In the genomic region with DNA sequence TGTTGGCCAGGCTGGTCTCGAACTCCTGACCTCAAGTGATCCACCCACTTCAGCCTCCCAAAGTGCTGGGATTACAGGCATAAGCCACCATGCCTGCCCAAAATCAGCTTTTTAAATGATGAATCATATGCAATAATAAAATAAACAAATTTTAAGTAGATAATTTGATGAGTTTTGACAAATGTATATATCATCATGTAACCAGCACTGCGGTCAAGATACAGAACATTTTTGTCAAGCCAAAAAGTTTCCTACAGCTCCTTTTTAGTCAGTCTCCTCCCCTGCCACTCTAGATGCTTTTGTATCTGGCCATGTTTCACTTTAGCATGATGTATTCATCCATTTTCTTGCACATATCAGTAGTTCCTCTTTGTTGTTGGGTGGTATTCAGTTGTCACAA, we compare ENCODE assay signal across 2 cellular contexts.
A peak's percentile ranks its signal among the peaks of the same experiment; 100 is the strongest.
TF ChIP-seq lines count a peak whose summit lies in the region.

No MANE protein-coding gene starts in this region.

TF ChIP-seq in SK-N-SH treated with all-trans-retinoic acid at 6 μM for 48 hours, 23 proteins besides CTCF, POLR2A, EP300 and RAD21:
- TF ChIP-seq, protein P1, sequence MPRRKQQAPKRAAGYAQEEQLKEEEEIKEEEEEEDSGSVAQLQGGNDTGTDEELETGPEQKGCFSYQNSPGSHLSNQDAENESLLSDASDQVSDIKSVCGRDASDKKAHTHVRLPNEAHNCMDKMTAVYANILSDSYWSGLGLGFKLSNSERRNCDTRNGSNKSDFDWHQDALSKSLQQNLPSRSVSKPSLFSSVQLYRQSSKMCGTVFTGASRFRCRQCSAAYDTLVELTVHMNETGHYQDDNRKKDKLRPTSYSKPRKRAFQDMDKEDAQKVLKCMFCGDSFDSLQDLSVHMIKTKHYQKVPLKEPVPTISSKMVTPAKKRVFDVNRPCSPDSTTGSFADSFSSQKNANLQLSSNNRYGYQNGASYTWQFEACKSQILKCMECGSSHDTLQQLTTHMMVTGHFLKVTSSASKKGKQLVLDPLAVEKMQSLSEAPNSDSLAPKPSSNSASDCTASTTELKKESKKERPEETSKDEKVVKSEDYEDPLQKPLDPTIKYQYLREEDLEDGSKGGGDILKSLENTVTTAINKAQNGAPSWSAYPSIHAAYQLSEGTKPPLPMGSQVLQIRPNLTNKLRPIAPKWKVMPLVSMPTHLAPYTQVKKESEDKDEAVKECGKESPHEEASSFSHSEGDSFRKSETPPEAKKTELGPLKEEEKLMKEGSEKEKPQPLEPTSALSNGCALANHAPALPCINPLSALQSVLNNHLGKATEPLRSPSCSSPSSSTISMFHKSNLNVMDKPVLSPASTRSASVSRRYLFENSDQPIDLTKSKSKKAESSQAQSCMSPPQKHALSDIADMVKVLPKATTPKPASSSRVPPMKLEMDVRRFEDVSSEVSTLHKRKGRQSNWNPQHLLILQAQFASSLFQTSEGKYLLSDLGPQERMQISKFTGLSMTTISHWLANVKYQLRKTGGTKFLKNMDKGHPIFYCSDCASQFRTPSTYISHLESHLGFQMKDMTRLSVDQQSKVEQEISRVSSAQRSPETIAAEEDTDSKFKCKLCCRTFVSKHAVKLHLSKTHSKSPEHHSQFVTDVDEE (CRISPR knock-in tag; IDR thresholded peaks at IDR 0.05) = no peak
- TF ChIP-seq ZNF565 (CRISPR knock-in tag; conservative IDR thresholded peaks at IDR 0.05; ENCODE audit: low read depth) = no peak
- TF ChIP-seq RARB (CRISPR knock-in tag; IDR thresholded peaks at IDR 0.05) = no peak
- peak; percentile 38; the same call in 1 of the 2 replicates for TF ChIP-seq ISL1 (CRISPR knock-in tag; IDR thresholded peaks at IDR 0.05)

TF ChIP-seq in SK-N-SH, 30 proteins besides CTCF, POLR2A, EP300 and RAD21 (continued from another document):
- TF ChIP-seq IRF3 (IDR thresholded peaks at IDR 0.05; ENCODE audit: low read depth, low read length) (no peak), YY1 (IDR thresholded peaks at IDR 0.05; ENCODE audit: low read depth) (no peak), RXRA (IDR thresholded peaks at IDR 0.05; ENCODE audit: borderline replicate concordance, low read depth) (no peak), MEF2A (IDR thresholded peaks at IDR 0.05; ENCODE audit: borderline replicate concordance, low read depth) (no peak), EZH2phosphoT487 (IDR thresholded peaks at IDR 0.05; ENCODE audit: borderline replicate concordance, low read depth) (no peak), GATA2 (CRISPR knock-in tag; IDR thresholded peaks at IDR 0.05) (no peak), MAX (IDR thresholded peaks at IDR 0.05; ENCODE audit: low read depth) (no peak), NFIC (IDR thresholded peaks at IDR 0.05; ENCODE audit: borderline replicate concordance) (no peak), TEAD4 (IDR thresholded peaks at IDR 0.05; ENCODE audit: borderline replicate concordance, insufficient read depth) (no peak), RCOR1 (IDR thresholded peaks at IDR 0.05; ENCODE audit: low read length) (no peak)
- TF ChIP-seq, protein P2, sequence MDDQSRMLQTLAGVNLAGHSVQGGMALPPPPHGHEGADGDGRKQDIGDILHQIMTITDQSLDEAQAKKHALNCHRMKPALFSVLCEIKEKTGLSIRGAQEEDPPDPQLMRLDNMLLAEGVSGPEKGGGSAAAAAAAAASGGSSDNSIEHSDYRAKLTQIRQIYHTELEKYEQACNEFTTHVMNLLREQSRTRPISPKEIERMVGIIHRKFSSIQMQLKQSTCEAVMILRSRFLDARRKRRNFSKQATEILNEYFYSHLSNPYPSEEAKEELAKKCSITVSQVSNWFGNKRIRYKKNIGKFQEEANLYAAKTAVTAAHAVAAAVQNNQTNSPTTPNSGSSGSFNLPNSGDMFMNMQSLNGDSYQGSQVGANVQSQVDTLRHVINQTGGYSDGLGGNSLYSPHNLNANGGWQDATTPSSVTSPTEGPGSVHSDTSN (IDR thresholded peaks at IDR 0.05) = no peak
